9 cellular contexts compared by ENCODE assay signal in genomic region chr10:71713135-71714040, GRCh38. TPM values are rescaled to one million over a fixed set of nuclear protein-coding genes. Genes with fewer than 3 reads are reported as not detected.
A peak's percentile ranks its signal among the peaks of the same experiment; 100 is the strongest.
DNase-seq lines count a peak whose midpoint lies in the region; ATAC-seq and TF ChIP-seq lines count a peak whose summit lies in the region.
"Had no signal": no experiment of that assay in that cellular context is flagged by ENCODE, and none has a peak within 500 bp of the region (broad histone marks: within the 10 kb centered on the region; RNA-seq: fewer than 3 reads in every experiment).

No MANE protein-coding gene starts in this region.

- H3K9me3 ChIP-seq in PC-9 (ENCODE audit: insufficient read depth, low read depth) = no peaks in the 10 kb centered on the region
- H3K9me3 ChIP-seq in iPS-20b (ENCODE audit: insufficient read depth, low read depth, low read length) = no peaks in the 10 kb centered on the region

- peak overlapping the region; percentile 48; the same call in 1 of the 2 replicates for H3K9ac ChIP-seq in iPS-20b (ENCODE audit: low read depth, low read length)
- H3K9ac ChIP-seq: KMS-11 had no signal

- H3K36me3 ChIP-seq in PC-9 (ENCODE audit: low read depth) (no peaks in the 10 kb centered on the region), iPS-20b (ENCODE audit: insufficient read depth, low read depth, low read length) (no peaks in the 10 kb centered on the region)

- H3K27ac Mint-ChIP-seq in brain = peak overlapping the region; percentile 89 to 97 (median 96)

- peaks cover 3% of the 10 kb centered on the region for H3K27me3 Mint-ChIP-seq in brain

- H3K9me3 Mint-ChIP-seq in brain = peaks cover 0 to 2% (median 0%) of the 10 kb centered on the region in 5 experiments

- no peak overlapping the region for H3K4me3 ChIP-seq in PC-9
- no peak overlapping the region for H3K4me3 ChIP-seq in iPS-20b (ENCODE audit: low read length)
- H3K4me3 ChIP-seq in skeletal muscle cell (ENCODE audit: low read depth, low read length) = no peak overlapping the region

- H3K79me2 ChIP-seq in PC-9 (ENCODE audit: low read depth) = no peaks in the 10 kb centered on the region

- BruUV-seq in PC-9 (replicated peaks; lab: Mats Ljungman, UMichigan) = TSS peak; percentile 78

- no peaks in the 10 kb centered on the region for H3K36me3 Mint-ChIP-seq in brain

- H3K9me2 ChIP-seq in PC-9 (ENCODE audit: insufficient read depth) = no peaks in the 10 kb centered on the region

- TF ChIP-seq CTCF in PC-9 (conservative IDR thresholded peaks at IDR 0.05) (no peak; the same call in 1 of the 2 replicates), brain (conservative IDR thresholded peaks at IDR 0.05) (no peak)

- peaks cover 6% of the 10 kb centered on the region; the same call in 1 of the 2 replicates for H3F3A ChIP-seq in PC-9 (ENCODE audit: insufficient read depth, low read depth)

- CTCF ChIA-PET in PC-9 (lab: Charles Lee) = interaction anchor here (0.6 to 1.3 kb wide), 4 partner anchors 16 to 335 kb away, joined by 3 read pairs; no protein-coding TSS in a partner anchor

- peak overlapping the region; percentile 39 for H3K4me2 ChIP-seq in PC-9
- H3K4me2 ChIP-seq: KMS-11 had no signal

- H3K27ac ChIP-seq in PC-9 (peak overlapping the region; percentile 50), iPS-20b (ENCODE audit: low read length) (no peak overlapping the region)
- H3K27ac ChIP-seq: KMS-11 had no signal

- H3K4me1 Mint-ChIP-seq in brain = peaks cover 38% of the 10 kb centered on the region

- H2AFZ ChIP-seq in PC-9 = peak overlapping the region; percentile 5; the same call in 1 of the 2 replicates

- no peaks in the 10 kb centered on the region for H3K27me3 ChIP-seq in PC-9 (ENCODE audit: insufficient read depth, low read depth)
- H3K27me3 ChIP-seq in iPS-20b (ENCODE audit: insufficient read depth, low read length) = no peaks in the 10 kb centered on the region

- DNase-seq in EL = peak; percentile 92
- peak; percentile 66 to 77 for DNase-seq in PC-9
- peak; percentile 35 for DNase-seq in skeletal muscle cell (ENCODE audit: low read depth)

- POLR2A ChIA-PET in PC-9 (lab: Charles Lee; ENCODE audit: unreplicated experiment) = interaction anchor here (0.6 kb wide), 1 partner anchor 54 kb away, joined by 6 read pairs; no protein-coding TSS in a partner anchor

- ATAC-seq in GM19351 (IDR thresholded peaks at IDR 0.05; ENCODE audit: unreplicated experiment) = no peak
- no peak for ATAC-seq in HG02763 (IDR thresholded peaks at IDR 0.05; ENCODE audit: unreplicated experiment)
- ATAC-seq in HG02970 (IDR thresholded peaks at IDR 0.05; ENCODE audit: low FRiP score, unreplicated experiment) = no peak

- intact Hi-C loops in PC-9 (cut with micrococcal nuclease; ENCODE audit: unreplicated experiment) = loop anchor here (1.0 to 5.0 kb wide), 2 partner anchors 54 to 99 kb away; no protein-coding TSS in a partner anchor

- H3K4me3 Mint-ChIP-seq in brain = peak overlapping the region in 3 of 5 experiments; percentile 36 to 56 (median 39)

- H3K4me1 ChIP-seq in PC-9 (replicated peaks; ENCODE audit: insufficient read depth) (peaks cover 20% of the 10 kb centered on the region), iPS-20b (ENCODE audit: insufficient read depth, low read length) (no peaks in the 10 kb centered on the region)

- no peaks in the 10 kb centered on the region for H4K20me1 ChIP-seq in PC-9 (ENCODE audit: insufficient read depth)

RNA-seq across cellular contexts. Expression of gene C10orf105, which starts 6.2 kb away (rescaled TPM):
- not detected in 2 replicates for total RNA-seq in PC-9 (2021)
- 3.3 TPM for polyA plus RNA-seq in brain (ENCODE audit: insufficient read depth, low read depth, low replicate concordance)

RNA-seq across cellular contexts. Expression of gene VSIR, which starts 59.9 kb away (rescaled TPM):
- 57.7 and 59.3 TPM in 2 replicates for total RNA-seq in PC-9 (2021)
- polyA plus RNA-seq in brain (ENCODE audit: insufficient read depth, low read depth, low replicate concordance) = 36.9 TPM

Comparison
In these comparisons a context has a peak if more than half of its experiments do, and no peak if none do; other contexts are left out.
1. DNase-seq: peak in every context shown above with its lines; median percentile 92 in EL; 72 in PC-9; 35 in skeletal muscle cell.